35 cellular contexts compared by ENCODE assay signal in the genomic region with DNA sequence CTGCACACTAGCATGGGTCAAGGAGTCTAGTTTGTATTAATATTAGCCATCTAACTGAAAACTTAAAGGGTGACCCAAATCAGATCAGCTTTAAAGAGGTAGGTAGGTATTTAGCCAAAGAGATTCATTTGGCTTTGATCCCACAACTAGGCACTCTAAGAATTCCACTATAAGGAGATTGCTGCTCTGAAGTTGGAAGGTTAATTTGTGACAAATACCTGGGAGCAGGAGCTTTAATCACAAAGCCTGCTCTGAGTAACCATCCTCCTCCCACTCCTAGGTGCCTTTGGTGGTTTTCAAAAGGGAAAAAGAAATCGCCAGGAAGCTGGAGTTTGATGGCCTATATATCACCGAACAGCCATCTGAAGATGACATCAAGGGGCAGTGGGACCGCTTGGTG.
DNase-seq lines count a peak whose midpoint lies in the region; ATAC-seq and TF ChIP-seq lines count a peak whose summit lies in the region.
"Had no signal": no experiment of that assay in that cellular context is flagged by ENCODE, and none has a peak within 500 bp of the region (broad histone marks: within the 10 kb centered on the region; RNA-seq: fewer than 3 reads in every experiment).

No MANE protein-coding gene starts in this region.

- H3K27ac ChIP-seq in mammary epithelial cell (ENCODE audit: insufficient read depth, low read depth, low read length): no peak overlapping the region
- no peak overlapping the region for H3K27ac ChIP-seq in right lobe of liver
- H3K27ac ChIP-seq: 22Rv1; A549; BLaER1; BLaER1 treated with 17β-estradiol and CSF1 and Interleukin-3, amounts not matched to agents 10 nM and 100 nM; C4-2B had no signal

- in situ Hi-C loops in mammary epithelial cell (cut with MboI; ENCODE audit: low sequenced_read_pairs in 2 of 2): no loop called here

- H3K27me3 ChIP-seq in mammary epithelial cell (ENCODE audit: insufficient read depth, low read length) (no peaks in the 10 kb centered on the region), right lobe of liver (no peaks in the 10 kb centered on the region)
- H3K27me3 ChIP-seq: BE2C; BLaER1; BLaER1 treated with 17β-estradiol and CSF1 and Interleukin-3, amounts not matched to agents 10 nM and 100 nM had no signal

- no peak for TF ChIP-seq CTCF in MCF 10A (IDR thresholded peaks at IDR 0.05; ENCODE audit: unreplicated experiment)
- TF ChIP-seq CTCF in mammary epithelial cell (conservative IDR thresholded peaks at IDR 0.05 in 1 of 2, IDR thresholded peaks at IDR 0.05 in 1 of 2; ENCODE audit: extremely low read depth in 1 of 2, insufficient read depth in 1 of 2, low read depth in 1 of 2, low read length in 2 of 2): no peak
- TF ChIP-seq CTCF in epithelial cell of proximal tubule (conservative IDR thresholded peaks at IDR 0.05; ENCODE audit: low read depth, low read length): no peak
- TF ChIP-seq CTCF in right lobe of liver (IDR thresholded peaks at IDR 0.05): no peak

- H3K4me2 ChIP-seq in mammary epithelial cell (ENCODE audit: insufficient read depth, low read depth, low read length): no peak overlapping the region
- H3K4me2 ChIP-seq: A549; BLaER1; BLaER1 treated with 17β-estradiol and CSF1 and Interleukin-3, amounts not matched to agents 10 nM and 100 nM had no signal

- no peak overlapping the region for H2AFZ ChIP-seq in mammary epithelial cell (ENCODE audit: low read depth, low read length)

- H3K9me3 ChIP-seq in mammary epithelial cell (replicated peaks; ENCODE audit: insufficient read depth, low read length): no peaks in the 10 kb centered on the region
- no peaks in the 10 kb centered on the region for H3K9me3 ChIP-seq in right lobe of liver
- H3K9me3 ChIP-seq: A549; BE2C; BLaER1; BLaER1 treated with 17β-estradiol and CSF1 and Interleukin-3, amounts not matched to agents 10 nM and 100 nM; Caco-2 had no signal

- H3K36me3 ChIP-seq in mammary epithelial cell (ENCODE audit: insufficient read depth, low read length) (no peaks in the 10 kb centered on the region), right lobe of liver (no peaks in the 10 kb centered on the region)
- H3K36me3 ChIP-seq: BE2C; BLaER1; BLaER1 treated with 17β-estradiol and CSF1 and Interleukin-3, amounts not matched to agents 10 nM and 100 nM had no signal

- no peak overlapping the region for H3K4me3 Mint-ChIP-seq in MCF 10A (ENCODE audit: unreplicated experiment)
- H3K4me3 Mint-ChIP-seq: B cell; CD14-positive monocyte; CD4-positive, alpha-beta memory T cell; CD4-positive, alpha-beta T cell; CD4-positive, CD25-positive, alpha-beta regulatory T cell; CD8-positive, alpha-beta memory T cell; CD8-positive, alpha-beta T cell had no signal

- no peak for ATAC-seq in GM21717 (IDR thresholded peaks at IDR 0.05; ENCODE audit: unreplicated experiment)
- no peak for ATAC-seq in right lobe of liver
- ATAC-seq: A549; CD8-positive, alpha-beta T cell had no signal

- DNase-seq in MCF 10A (ENCODE audit: unreplicated experiment) (no peak), mammary epithelial cell (no peak), epithelial cell of proximal tubule (ENCODE audit: low read depth) (peak; percentile 4), kidney tubule cell (ENCODE audit: low spot score) (peak; percentile 66), renal cortical epithelial cell (ENCODE audit: low read depth) (peak; percentile 57), NCI-H1092 (lab: John Stamatoyannopoulos, UW) (no peak), right lobe of liver (no peak)
- DNase-seq: 8988T; ACHN; AML-193; BE2C; C1 segment of cervical spinal cord; Caco-2; Calu3; CD4-positive, alpha-beta memory T cell; CD4-positive, alpha-beta T cell; CD4-positive, CD25-positive, alpha-beta regulatory T cell; CD8-positive, alpha-beta memory T cell; CD8-positive, alpha-beta T cell; COR-L47; DMS 273 treated with DMSO at 0.1 percent for 48 hours; DMS153; DMS53; DMS79; DMS79 treated with DMSO at 0.1 percent for 48 hours; DND-41; EL had no signal

- no peaks in the 10 kb centered on the region for H3K4me1 Mint-ChIP-seq in MCF 10A (ENCODE audit: insufficient read depth, unreplicated experiment)
- H3K4me1 Mint-ChIP-seq: B cell; CD14-positive monocyte; CD4-positive, alpha-beta memory T cell; CD4-positive, CD25-positive, alpha-beta regulatory T cell; CD8-positive, alpha-beta memory T cell had no signal

- intact Hi-C loops in MCF 10A (cut with micrococcal nuclease) (no loop called here), mammary epithelial cell (cut with micrococcal nuclease) (no loop called here), right lobe of liver (cut with DNase I) (no loop called here)

- CTCF ChIA-PET in MCF 10A (lab: Yijun Ruan, JAX) (interaction anchor here (0.5 kb wide), 1 partner anchor 12 kb away, joined by 3 read pairs; no protein-coding TSS in a partner anchor), mammary epithelial cell (lab: Charles Lee; ENCODE audit: low non-redundant PET) (interaction anchor here (0.6 kb wide), 1 partner anchor 14 kb away, joined by 7 read pairs; no protein-coding TSS in a partner anchor)

- H3K4me3 ChIP-seq in mammary epithelial cell (replicated peaks in 1 of 3; ENCODE audit: insufficient read depth in 1 of 3, low read depth in 2 of 3, low read length in 3 of 3): no peak overlapping the region
- H3K4me3 ChIP-seq in epithelial cell of proximal tubule (ENCODE audit: low read depth, low read length): no peak overlapping the region
- H3K4me3 ChIP-seq in right lobe of liver: no peak overlapping the region
- H3K4me3 ChIP-seq: A549; BLaER1; BLaER1 treated with 17β-estradiol and CSF1 and Interleukin-3, amounts not matched to agents 10 nM and 100 nM had no signal

- no peaks in the 10 kb centered on the region for H4K20me1 ChIP-seq in mammary epithelial cell (ENCODE audit: insufficient read depth, low read length)
- H4K20me1 ChIP-seq: BLaER1; BLaER1 treated with 17β-estradiol and CSF1 and Interleukin-3, amounts not matched to agents 10 nM and 100 nM had no signal

- WGBS in mammary epithelial cell (ENCODE audit: low coverage, missing lambda C conversion rate): 86% methylated on average over 3 of the region's 3 CpGs
- WGBS in right lobe of liver (ENCODE audit: insufficient coverage, low coverage, low lambda C conversion rate, missing lambda C conversion rate): no CpG with 5 or more reads among the region's 3 CpGs

- dilution Hi-C loops in mammary epithelial cell (cut with HindIII; ENCODE audit: low sequenced_read_pairs): loop anchor here (10.0 kb wide), 1 partner anchor 653 kb away; a partner anchor contains a TSS

- no peak overlapping the region for H3K27ac Mint-ChIP-seq in MCF 10A (ENCODE audit: low read depth, unreplicated experiment)
- H3K27ac Mint-ChIP-seq: B cell; CD14-positive monocyte; CD4-positive, alpha-beta memory T cell; CD4-positive, alpha-beta T cell; CD4-positive, CD25-positive, alpha-beta regulatory T cell; CD8-positive, alpha-beta memory T cell; CD8-positive, alpha-beta T cell had no signal

- BruUV-seq in MCF 10A (replicated peaks; lab: Mats Ljungman, UMichigan): TSS peak; percentile 15
- BruUV-seq in mammary epithelial cell (replicated peaks; lab: Mats Ljungman, UMichigan): no TSS peak

- no peaks in the 10 kb centered on the region for H3K4me1 ChIP-seq in mammary epithelial cell (ENCODE audit: insufficient read depth, low read length)
- no peaks in the 10 kb centered on the region for H3K4me1 ChIP-seq in right lobe of liver
- H3K4me1 ChIP-seq: BLaER1; BLaER1 treated with 17β-estradiol and CSF1 and Interleukin-3, amounts not matched to agents 10 nM and 100 nM had no signal

- H3K27me3 Mint-ChIP-seq in MCF 10A (ENCODE audit: insufficient read depth, unreplicated experiment): no peaks in the 10 kb centered on the region
- H3K27me3 Mint-ChIP-seq: B cell; CD4-positive, CD25-positive, alpha-beta regulatory T cell had no signal

- no peak overlapping the region for H3K9ac ChIP-seq in mammary epithelial cell (ENCODE audit: insufficient read depth, low read length)
- H3K9ac ChIP-seq: BLaER1; BLaER1 treated with 17β-estradiol and CSF1 and Interleukin-3, amounts not matched to agents 10 nM and 100 nM had no signal

- H3K36me3 Mint-ChIP-seq in MCF 10A (ENCODE audit: insufficient read depth, unreplicated experiment): peaks cover 5% of the 10 kb centered on the region
- H3K36me3 Mint-ChIP-seq: CD14-positive monocyte; CD4-positive, alpha-beta memory T cell; CD4-positive, CD25-positive, alpha-beta regulatory T cell; CD8-positive, alpha-beta memory T cell; CD8-positive, alpha-beta T cell had no signal

- no peaks in the 10 kb centered on the region for H3K9me3 Mint-ChIP-seq in MCF 10A (ENCODE audit: unreplicated experiment)
- H3K9me3 Mint-ChIP-seq: CD4-positive, alpha-beta memory T cell; CD4-positive, alpha-beta T cell; CD8-positive, alpha-beta memory T cell; CD8-positive, alpha-beta T cell had no signal

- no peaks in the 10 kb centered on the region for H3K79me2 ChIP-seq in mammary epithelial cell (ENCODE audit: insufficient read depth, low read length)

- POLR2A ChIA-PET in MCF 10A (lab: Yijun Ruan, JAX): interaction anchor here (1.3 kb wide), 1 partner anchor 9 kb away, joined by 3 read pairs; no protein-coding TSS in a partner anchor

- TF ChIP-seq POLR2A in right lobe of liver (IDR thresholded peaks at IDR 0.05): no peak

Comparison
In these comparisons a context has a peak if more than half of its experiments do, and no peak if none do; other contexts are left out.
1. DNase-seq: peak in epithelial cell of proximal tubule (single experiment), kidney tubule cell (single experiment) and renal cortical epithelial cell (single experiment); none in MCF 10A (single experiment), mammary epithelial cell (single experiment), NCI-H1092 (single experiment) and right lobe of liver (0 of 3).